Comparison of ENCODE assay signal across 11 cellular contexts in genomic region chr12:10304161-10304574, GRCh38. TPM values are rescaled to one million over a fixed set of nuclear protein-coding genes. Genes with fewer than 3 reads are reported as not detected.
DNase-seq lines count a peak whose midpoint lies in the region; ATAC-seq and TF ChIP-seq lines count a peak whose summit lies in the region.
"Had no signal": no experiment of that assay in that cellular context is flagged by ENCODE, and none has a peak within 500 bp of the region (broad histone marks: within the 10 kb centered on the region; RNA-seq: fewer than 3 reads in every experiment).

No MANE protein-coding gene starts in this region.

- H3K4me1 ChIP-seq in osteoblast (ENCODE audit: insufficient read depth, low read length), result peaks cover 2% of the 10 kb centered on the region
- H3K4me1 ChIP-seq: body of pancreas, right atrium auricular region had no signal

- peaks cover 12% of the 10 kb centered on the region for H3K27me3 ChIP-seq in osteoblast (ENCODE audit: insufficient read depth, low read length)
- H3K27me3 ChIP-seq: body of pancreas, right atrium auricular region had no signal

- H3K27me3 Mint-ChIP-seq in stimulated activated naive CD8-positive, alpha-beta T cell treated with anti-CD3 and anti-CD28 coated beads, Interleukin-15, amount 100 ng/mL, for 72 hours, result no peaks in the 10 kb centered on the region

- peaks cover 80% of the 10 kb centered on the region for H3K4me1 Mint-ChIP-seq in stimulated activated naive CD8-positive, alpha-beta T cell treated with anti-CD3 and anti-CD28 coated beads, Interleukin-15, amount 100 ng/mL, for 72 hours

- no peak overlapping the region for H3K4me2 ChIP-seq in osteoblast (ENCODE audit: insufficient read depth, low read length)

- H3K27ac ChIP-seq in osteoblast (ENCODE audit: low read depth, low read length), result no peak overlapping the region
- H3K27ac ChIP-seq: body of pancreas, right atrium auricular region had no signal

- no peaks in the 10 kb centered on the region for H3K36me3 ChIP-seq in osteoblast (ENCODE audit: insufficient read depth, low read length)
- H3K36me3 ChIP-seq: right atrium auricular region had no signal

- DNase-seq in stimulated activated CD4-positive, alpha-beta T cell treated with anti-CD3 and anti-CD28 coated beads, Interleukin-12 subunit alpha, Interleukin-12 subunit beta, amount 100 ng/mL, for 48 hours (ENCODE audit: low read depth in 2 of 3, low spot score in 1 of 3), result peak; percentile 26 to 42 (median 29)
- no peak for DNase-seq in stimulated activated CD4-positive, alpha-beta T cell treated with anti-CD3 and anti-CD28 coated beads, Interleukin-4, amount 100 ng/mL, for 1 hour
- DNase-seq in activated CD4-positive, alpha-beta T cell treated with anti-CD3 and anti-CD28 coated beads, Interleukin-2, amount 50 U/mL, for 48 hours, result peak; percentile 28 to 37
- peak; percentile 64 for DNase-seq in fibroblast of mammary gland (ENCODE audit: low read depth)
- DNase-seq in stimulated activated naive CD8-positive, alpha-beta T cell treated with anti-CD3 and anti-CD28 coated beads, Interleukin-15, amount 100 ng/mL, for 72 hours, result peak; percentile 65 to 81
- no peak for DNase-seq in NCI-H1930 (lab: John Stamatoyannopoulos, UW)
- no peak for DNase-seq in osteoblast (ENCODE audit: insufficient read length, low spot score, missing footprints)
- DNase-seq: body of pancreas had no signal

- H4K20me1 ChIP-seq in osteoblast (ENCODE audit: insufficient read depth, low read length), result no peaks in the 10 kb centered on the region

- peak; percentile 96 for ATAC-seq in stimulated activated naive CD8-positive, alpha-beta T cell treated with anti-CD3 and anti-CD28 coated beads, Interleukin-15, amount 100 ng/mL, for 72 hours
- no peak for ATAC-seq in GM19324 (IDR thresholded peaks at IDR 0.05; ENCODE audit: low FRiP score, unreplicated experiment)
- ATAC-seq: body of pancreas had no signal

- no peak for TF ChIP-seq CTCF in fibroblast of mammary gland (conservative IDR thresholded peaks at IDR 0.05; ENCODE audit: control insufficient read depth, insufficient read depth, low read depth, low read length)
- no peak for TF ChIP-seq CTCF in osteoblast (IDR thresholded peaks at IDR 0.05; ENCODE audit: extremely low read depth, low read depth, low read length)

- no peak overlapping the region for H3K4me3 Mint-ChIP-seq in stimulated activated naive CD8-positive, alpha-beta T cell treated with anti-CD3 and anti-CD28 coated beads, Interleukin-15, amount 100 ng/mL, for 72 hours

- no peaks in the 10 kb centered on the region for H3K79me2 ChIP-seq in osteoblast (ENCODE audit: insufficient read depth, low read length)

- H3K27ac Mint-ChIP-seq in stimulated activated naive CD8-positive, alpha-beta T cell treated with anti-CD3 and anti-CD28 coated beads, Interleukin-15, amount 100 ng/mL, for 72 hours, result peak overlapping the region in 1 of 2 donors; percentile 67

- H3K9me3 Mint-ChIP-seq in stimulated activated naive CD8-positive, alpha-beta T cell treated with anti-CD3 and anti-CD28 coated beads, Interleukin-15, amount 100 ng/mL, for 72 hours, result peaks cover 8 to 10% of the 10 kb centered on the region in 2 donors

- no peaks in the 10 kb centered on the region for H3K9me3 ChIP-seq in osteoblast (ENCODE audit: low read depth, low read length)
- H3K9me3 ChIP-seq: body of pancreas, right atrium auricular region had no signal

- H2AFZ ChIP-seq in osteoblast (ENCODE audit: low read length), result no peak overlapping the region

- H3K4me3 ChIP-seq in fibroblast of mammary gland (ENCODE audit: control insufficient read depth, low read depth, low read length) (no peak overlapping the region), osteoblast (ENCODE audit: insufficient read depth, low read length) (no peak overlapping the region)
- H3K4me3 ChIP-seq: body of pancreas, lung, right atrium auricular region had no signal

RNA-seq across cellular contexts. Expression of gene KLRD1, which starts 3.5 kb away (rescaled TPM):
- total RNA-seq in osteoblast, result 0.29 and 0.36 TPM in 2 replicates

Comparison
In these comparisons a context has a peak if more than half of its experiments do, and no peak if none do; other contexts are left out.
1. DNase-seq: peak in stimulated activated CD4-positive, alpha-beta T cell treated with anti-CD3 and anti-CD28 coated beads, Interleukin-12 subunit alpha, Interleukin-12 subunit beta, amount 100 ng/mL, for 48 hours (3 of 3), activated CD4-positive, alpha-beta T cell treated with anti-CD3 and anti-CD28 coated beads, Interleukin-2, amount 50 U/mL, for 48 hours (2 of 2), fibroblast of mammary gland (single experiment) and stimulated activated naive CD8-positive, alpha-beta T cell treated with anti-CD3 and anti-CD28 coated beads, Interleukin-15, amount 100 ng/mL, for 72 hours (2 of 2); none in stimulated activated CD4-positive, alpha-beta T cell treated with anti-CD3 and anti-CD28 coated beads, Interleukin-4, amount 100 ng/mL, for 1 hour (single experiment), NCI-H1930 (0 of 2) and osteoblast (single experiment).